8 cellular contexts compared by ENCODE assay signal in genomic region chr5:160470437-160471341, GRCh38. TPM values are rescaled to one million over a fixed set of nuclear protein-coding genes. Genes with fewer than 3 reads are reported as not detected.
DNase-seq lines count a peak whose midpoint lies in the region; ATAC-seq and TF ChIP-seq lines count a peak whose summit lies in the region.

No MANE protein-coding gene starts in this region.

- no peak for TF ChIP-seq CTCF in astrocyte of the spinal cord (IDR thresholded peaks at IDR 0.05; ENCODE audit: low read depth, low read length)

- ATAC-seq in naive thymus-derived CD8-positive, alpha-beta T cell: no peak
- no peak for ATAC-seq in GM18519 (IDR thresholded peaks at IDR 0.05; ENCODE audit: low FRiP score, unreplicated experiment)

- no peaks in the 10 kb centered on the region for H3K27me3 Mint-ChIP-seq in naive thymus-derived CD8-positive, alpha-beta T cell

- POLR2A ChIA-PET in naive thymus-derived CD8-positive, alpha-beta T cell (lab: Charles Lee): no interaction called here

- peak; percentile 19 for DNase-seq in GF-D8 (lab: John Stamatoyannopoulos, UW)
- peak; percentile 36 for DNase-seq in MV-4-11 (lab: John Stamatoyannopoulos, UW)
- DNase-seq in astrocyte of the spinal cord (ENCODE audit: low read depth, low spot score): peak; percentile 52
- no peak for DNase-seq in naive thymus-derived CD8-positive, alpha-beta T cell
- no peak for DNase-seq in cerebellum (ENCODE audit: low spot score)
- DNase-seq in NCI-H526 treated with DMSO at 0.1 percent for 48 hours (lab: John Stamatoyannopoulos, UW): no peak
- no peak for DNase-seq in GOT3 (lab: John Stamatoyannopoulos, UW)

- H3K4me1 Mint-ChIP-seq in naive thymus-derived CD8-positive, alpha-beta T cell: peaks cover 13 to 70% (median 36%) of the 10 kb centered on the region in 4 donors

- H3K9me3 Mint-ChIP-seq in naive thymus-derived CD8-positive, alpha-beta T cell: peaks cover 0 to 2% (median 0%) of the 10 kb centered on the region in 9 donors

- H3K36me3 Mint-ChIP-seq in naive thymus-derived CD8-positive, alpha-beta T cell: no peaks in the 10 kb centered on the region

- no peak overlapping the region for H3K4me3 ChIP-seq in astrocyte of the spinal cord (ENCODE audit: low read depth, low read length)

- in situ Hi-C loops in astrocyte of the spinal cord (cut with HindIII; ENCODE audit: low sequenced_read_pairs): no loop called here

- peak overlapping the region in 9 of 10 donors; percentile 14 to 90 (median 73) for H3K27ac Mint-ChIP-seq in naive thymus-derived CD8-positive, alpha-beta T cell

- H3K4me3 Mint-ChIP-seq in naive thymus-derived CD8-positive, alpha-beta T cell: peak overlapping the region in 9 of 10 donors; percentile 3 to 94 (median 41)

RNA-seq across cellular contexts. Expression of gene PTTG1, which starts 49.0 kb away (rescaled TPM):
- 1 to 10 TPM; 2.7 to 4.2 TPM for total RNA-seq in naive thymus-derived CD8-positive, alpha-beta T cell
- 10 to 100 TPM in 1 of 3 donors, 1 to 10 TPM in 2; 7.1 to 18.9 (median 8.9) TPM for polyA plus RNA-seq in naive thymus-derived CD8-positive, alpha-beta T cell
- 32.8 TPM for total RNA-seq in cerebellum

RNA-seq across cellular contexts. Expression of gene SLU7, which starts 51.8 kb away (rescaled TPM):
- 10 to 100 TPM; 94.2 to 95.0 TPM for total RNA-seq in naive thymus-derived CD8-positive, alpha-beta T cell
- 10 to 100 TPM; 70.5 to 79.8 (median 71.1) TPM for polyA plus RNA-seq in naive thymus-derived CD8-positive, alpha-beta T cell
- 34.8 TPM for total RNA-seq in cerebellum

Comparison
In these comparisons a context has a peak if more than half of its experiments do, and no peak if none do; other contexts are left out.
1. DNase-seq: peak in GF-D8 (single experiment), MV-4-11 (single experiment) and astrocyte of the spinal cord (single experiment); none in naive thymus-derived CD8-positive, alpha-beta T cell (0 of 10), cerebellum (single experiment), NCI-H526 treated with DMSO at 0.1 percent for 48 hours (single experiment) and GOT3 (single experiment).